ENCODE assay signal across 9 cellular contexts in the genomic region with DNA sequence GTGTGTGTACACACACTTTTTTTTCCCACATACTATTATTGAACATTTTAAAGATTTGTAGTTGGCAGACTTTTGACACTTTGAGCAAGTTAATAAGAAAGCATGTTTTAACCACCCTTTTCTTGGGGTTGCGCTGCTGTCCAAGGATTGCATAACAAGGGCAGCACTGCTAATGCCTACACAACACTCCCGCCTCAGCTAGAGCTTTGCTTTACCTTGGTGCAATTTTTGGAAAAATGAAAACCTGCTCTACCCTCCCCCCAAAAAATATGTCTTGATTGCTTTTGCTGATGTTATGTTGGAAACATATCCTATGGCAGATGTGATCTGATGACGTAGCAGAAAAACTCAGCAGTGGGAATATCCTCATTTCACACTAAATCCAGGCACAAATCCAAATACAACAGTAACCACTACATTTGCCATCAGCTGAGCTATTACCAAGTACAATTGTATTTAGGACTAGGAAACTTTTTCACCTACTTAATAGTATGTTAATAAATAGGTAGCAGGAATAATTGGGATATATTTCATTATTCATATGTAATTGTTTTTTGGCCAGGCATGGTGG. TPM values are rescaled to one million over a fixed set of nuclear protein-coding genes. Genes with fewer than 3 reads are reported as not detected.
DNase-seq lines count a peak whose midpoint lies in the region; ATAC-seq, FAIRE-seq and TF ChIP-seq lines count a peak whose summit lies in the region.
"Had no signal": no experiment of that assay in that cellular context is flagged by ENCODE, and none has a peak within 500 bp of the region (broad histone marks: within the 10 kb centered on the region; RNA-seq: fewer than 3 reads in every experiment).

No MANE protein-coding gene starts in this region.

- peaks cover 22% of the 10 kb centered on the region for H3K4me1 Mint-ChIP-seq in type B pancreatic cell (ENCODE audit: unreplicated experiment)
- peaks cover 34% of the 10 kb centered on the region for H3K4me1 Mint-ChIP-seq in stimulated activated naive CD8-positive, alpha-beta T cell treated with anti-CD3 and anti-CD28 coated beads, Interleukin-15, amount 100 ng/mL, for 72 hours

- no peak overlapping the region for H3K4me3 ChIP-seq in lower lobe of right lung
- peak overlapping the region in 1 of 2 donors; percentile 17 for H3K4me3 ChIP-seq in kidney (ENCODE audit: low read length in 2 of 2)

- ATAC-seq in lower lobe of right lung, result peak; percentile 58 to 66
- ATAC-seq in stimulated activated naive CD8-positive, alpha-beta T cell treated with anti-CD3 and anti-CD28 coated beads, Interleukin-15, amount 100 ng/mL, for 72 hours, result no peak

- peaks cover 12% of the 10 kb centered on the region for H3K36me3 Mint-ChIP-seq in type B pancreatic cell

- TF ChIP-seq CTCF in lower lobe of right lung (IDR thresholded peaks at IDR 0.05) (no peak), type B pancreatic cell (conservative IDR thresholded peaks at IDR 0.05) (no peak), kidney (IDR thresholded peaks at IDR 0.05; ENCODE audit: borderline replicate concordance, extremely low read depth, insufficient read depth) (no peak)

- no peaks in the 10 kb centered on the region for H3K9me3 Mint-ChIP-seq in type B pancreatic cell
- H3K9me3 Mint-ChIP-seq in stimulated activated naive CD8-positive, alpha-beta T cell treated with anti-CD3 and anti-CD28 coated beads, Interleukin-15, amount 100 ng/mL, for 72 hours, result no peaks in the 10 kb centered on the region

- peak overlapping the region; percentile 14 for H3K4me3 Mint-ChIP-seq in type B pancreatic cell
- no peak overlapping the region for H3K4me3 Mint-ChIP-seq in stimulated activated naive CD8-positive, alpha-beta T cell treated with anti-CD3 and anti-CD28 coated beads, Interleukin-15, amount 100 ng/mL, for 72 hours

- intact Hi-C loops in lower lobe of right lung (cut with DNase I) (no loop called here), kidney (cut with DNase I) (no loop called here)

- DNase-seq in NCI-H226 (peak; percentile 1), dermis blood vessel endothelial cell (peak; percentile 84), lower lobe of right lung (no peak), type B pancreatic cell (ENCODE audit: extremely low spot score, unreplicated experiment) (no peak), kidney (no peak)
- no peak for DNase-seq in stimulated activated naive CD8-positive, alpha-beta T cell treated with anti-CD3 and anti-CD28 coated beads, Interleukin-15, amount 100 ng/mL, for 72 hours
- no peak for DNase-seq in activated effector memory CD4-positive, alpha-beta T cell treated with anti-CD3 and anti-CD28 coated beads, Interleukin-2, amount 50 U/mL, for 16 hours
- DNase-seq: activated CD4-positive, alpha-beta T cell treated with anti-CD3 and anti-CD28 coated beads for 1 hour; amniotic stem cell had no signal

- H3K9me3 ChIP-seq in lower lobe of right lung (no peaks in the 10 kb centered on the region), kidney (ENCODE audit: control insufficient read depth in 1 of 2, low read length in 2 of 2) (no peaks in the 10 kb centered on the region)

- no peak overlapping the region for H3K27ac Mint-ChIP-seq in type B pancreatic cell
- H3K27ac Mint-ChIP-seq in stimulated activated naive CD8-positive, alpha-beta T cell treated with anti-CD3 and anti-CD28 coated beads, Interleukin-15, amount 100 ng/mL, for 72 hours, result no peak overlapping the region

- H3K9ac ChIP-seq in kidney (ENCODE audit: low read length in 2 of 2), result no peak overlapping the region

- H3K27me3 ChIP-seq in lower lobe of right lung (ENCODE audit: low read depth), result no peaks in the 10 kb centered on the region

- H3K36me3 ChIP-seq in lower lobe of right lung (no peaks in the 10 kb centered on the region), kidney (ENCODE audit: control insufficient read depth in 1 of 2, insufficient read depth in 2 of 2, low read length in 2 of 2) (no peaks in the 10 kb centered on the region)

- no peaks in the 10 kb centered on the region for H3K27me3 Mint-ChIP-seq in type B pancreatic cell
- H3K27me3 Mint-ChIP-seq in stimulated activated naive CD8-positive, alpha-beta T cell treated with anti-CD3 and anti-CD28 coated beads, Interleukin-15, amount 100 ng/mL, for 72 hours, result no peaks in the 10 kb centered on the region

- H3K27ac ChIP-seq in lower lobe of right lung (no peak overlapping the region), kidney (ENCODE audit: low read depth in 2 of 2, low read length in 2 of 2) (no peak overlapping the region)

- no peak for FAIRE-seq in kidney (lab: Jason Lieb, UNC)

- H3K4me1 ChIP-seq in lower lobe of right lung, result peaks cover 29% of the 10 kb centered on the region
- peaks cover 7 to 11% of the 10 kb centered on the region in 2 donors for H3K4me1 ChIP-seq in kidney (ENCODE audit: control insufficient read depth in 1 of 2, insufficient read depth in 1 of 2, low read depth in 1 of 2, low read length in 2 of 2)

RNA-seq across cellular contexts. Expression of gene UBE2R2, which starts 51.6 kb away (rescaled TPM):
- total RNA-seq in dermis blood vessel endothelial cell (20.6 and 36.8 TPM in 2 replicates), lower lobe of right lung (39.8 TPM), type B pancreatic cell (ENCODE audit: low replicate concordance) (47.3 and 55.9 TPM in 2 replicates), kidney (32.2 TPM)
- 26.1 TPM for polyA plus RNA-seq in kidney (ENCODE audit: insufficient read depth, low read depth, low replicate concordance)

Comparison
In these comparisons a context has a peak if more than half of its experiments do, and no peak if none do; other contexts are left out.
1. DNase-seq: peak in NCI-H226 (single experiment) and dermis blood vessel endothelial cell (single experiment); none in lower lobe of right lung (single experiment), type B pancreatic cell (single experiment), stimulated activated naive CD8-positive, alpha-beta T cell treated with anti-CD3 and anti-CD28 coated beads, Interleukin-15, amount 100 ng/mL, for 72 hours (0 of 2), kidney (single experiment) and activated effector memory CD4-positive, alpha-beta T cell treated with anti-CD3 and anti-CD28 coated beads, Interleukin-2, amount 50 U/mL, for 16 hours (single experiment).